In genomic region chr6:26019261-26019845, GRCh38 we compare ENCODE assay signal across 10 cellular contexts. TPM values are rescaled to one million over a fixed set of nuclear protein-coding genes. Genes with fewer than 3 reads are reported as not detected.
DNase-seq lines count a peak whose midpoint lies in the region; ATAC-seq, FAIRE-seq and TF ChIP-seq lines count a peak whose summit lies in the region.
"Had no signal": no experiment of that assay in that cellular context is flagged by ENCODE, and none has a peak within 500 bp of the region (broad histone marks: within the 10 kb centered on the region; RNA-seq: fewer than 3 reads in every experiment).

No MANE protein-coding gene starts in this region.

- H2AK9ac ChIP-seq in IMR-90 (replicated peaks; ENCODE audit: low read depth, low read length, poor library complexity), result no peak overlapping the region

- H3K4me3 Mint-ChIP-seq in CD4-positive, alpha-beta memory T cell, result peak overlapping the region in 5 of 8 donors; percentile 20 to 63 (median 41)
- H3K4me3 Mint-ChIP-seq in central memory CD8-positive, alpha-beta T cell, result no peak overlapping the region
- H3K4me3 Mint-ChIP-seq in naive B cell, result peak overlapping the region in 7 of 8 donors; percentile 37 to 99 (median 86)
- no peak overlapping the region for H3K4me3 Mint-ChIP-seq in endodermal cell

- peaks cover 14 to 51% (median 31%) of the 10 kb centered on the region in 4 donors for H3K4me1 Mint-ChIP-seq in CD4-positive, alpha-beta memory T cell
- peaks cover 16% of the 10 kb centered on the region for H3K4me1 Mint-ChIP-seq in central memory CD8-positive, alpha-beta T cell
- H3K4me1 Mint-ChIP-seq in naive B cell (peaks cover 16 to 23% (median 18%) of the 10 kb centered on the region in 3 donors), endodermal cell (peaks cover 27% of the 10 kb centered on the region)

- FAIRE-seq in H54 (lab: Jason Lieb, UNC), result no peak

- peak overlapping the region in 1 of 2 experiments; percentile 38; a peak in 1 of 4 replicates for H4K8ac ChIP-seq in IMR-90 (ENCODE audit: low read depth in 2 of 2, low read length in 2 of 2)

- H3K9me3 ChIP-seq in CD4-positive, alpha-beta memory T cell (ENCODE audit: control insufficient read depth in 1 of 2, low read length in 2 of 2), result no peaks in the 10 kb centered on the region
- H3K9me3 ChIP-seq in IMR-90 (ENCODE audit: control insufficient read depth, insufficient read depth, low read length) (no peaks in the 10 kb centered on the region), endodermal cell (ENCODE audit: control insufficient read depth, low read length) (peaks cover 12% of the 10 kb centered on the region), HAP-1 (peaks cover 5% of the 10 kb centered on the region; the same call in 1 of the 2 replicates)
- H3K9me3 ChIP-seq: uterus had no signal

- H4K91ac ChIP-seq in IMR-90 (ENCODE audit: insufficient read depth, low read depth, low read length), result peak overlapping the region; percentile 12; the same call in 1 of the 2 replicates

- BruUV-seq in IMR-90 (replicated peaks; lab: Mats Ljungman, UMichigan), result no TSS peak

- no peak overlapping the region for H2BK15ac ChIP-seq in IMR-90 (ENCODE audit: low read depth, low read length)

- H3K27ac Mint-ChIP-seq in CD4-positive, alpha-beta memory T cell, result peak overlapping the region in 6 of 7 donors; percentile 30 to 100 (median 88)
- peak overlapping the region; percentile 98 for H3K27ac Mint-ChIP-seq in central memory CD8-positive, alpha-beta T cell (ENCODE audit: low read depth)
- peak overlapping the region in 4 of 6 donors; percentile 59 to 99 (median 69) for H3K27ac Mint-ChIP-seq in naive B cell
- H3K27ac Mint-ChIP-seq in endodermal cell, result no peak overlapping the region

- WGBS in IMR-90 (ENCODE audit: extremely low coverage in 2 of 2, insufficient read length in 1 of 2), 2 experiments, result 70% methylated on average over 3 of the region's 9 CpGs; no CpG with 5 or more reads in 1 of the 2 experiments
- 92 to 94% methylated on average over 7 to 9 of the region's 9 CpGs for WGBS in endodermal cell (ENCODE audit: insufficient coverage in 1 of 2, insufficient read length in 1 of 2), 2 experiments

- peaks cover 0 to 14% of the 10 kb centered on the region in 2 donors for H3K36me3 Mint-ChIP-seq in CD4-positive, alpha-beta memory T cell
- H3K36me3 Mint-ChIP-seq in central memory CD8-positive, alpha-beta T cell (ENCODE audit: insufficient read depth), result peaks cover 34% of the 10 kb centered on the region
- H3K36me3 Mint-ChIP-seq in naive B cell, result no peaks in the 10 kb centered on the region
- peaks cover 2% of the 10 kb centered on the region for H3K36me3 Mint-ChIP-seq in endodermal cell (ENCODE audit: low read depth)

- peak overlapping the region; percentile 10; the same call in 1 of the 2 replicates for H2BK20ac ChIP-seq in IMR-90 (ENCODE audit: low read depth, low read length)

- peaks cover 0 to 13% (median 0%) of the 10 kb centered on the region in 8 donors for H3K9me3 Mint-ChIP-seq in CD4-positive, alpha-beta memory T cell
- no peaks in the 10 kb centered on the region for H3K9me3 Mint-ChIP-seq in central memory CD8-positive, alpha-beta T cell
- H3K9me3 Mint-ChIP-seq in naive B cell (peaks cover 2 to 29% (median 6%) of the 10 kb centered on the region in 7 donors), endodermal cell (peaks cover 15% of the 10 kb centered on the region)

- TF ChIP-seq CTCF in IMR-90 (conservative IDR thresholded peaks at IDR 0.05; ENCODE audit: low read depth, low read length) (no peak), endodermal cell (conservative IDR thresholded peaks at IDR 0.05) (no peak)

- POLR2A ChIA-PET in CD4-positive, alpha-beta memory T cell (lab: Charles Lee; ENCODE audit: partially characterized antibody), result interaction anchor here (0.8 to 20.6 kb wide), 32 partner anchors 9 to 1853 kb away, joined by 3 to 1198 read pairs (median 28); partner anchors contain the start of gene TRIM38
- POLR2A ChIA-PET in IMR-90 (lab: Charles Lee; ENCODE audit: unreplicated experiment), result interaction anchor here (0.8 kb wide), 1 partner anchor 12 kb away, joined by 6 read pairs; a partner anchor contains a TSS

- in situ Hi-C loops in IMR-90 (cut with MboI; ENCODE audit: low sequenced_read_pairs) (no loop called here), HAP-1 (cut with MboI; ENCODE audit: low sequenced_read_pairs) (no loop called here)

- 0 out of 2 replicates have a peak, but pooled peaks cover 3% of the 10 kb centered on the region for H3K9me1 ChIP-seq in IMR-90 (ENCODE audit: insufficient read depth, low read length)

- no peak overlapping the region for H3K4me2 ChIP-seq in IMR-90 (ENCODE audit: low read depth, low read length)

- H3K27ac ChIP-seq in CD4-positive, alpha-beta memory T cell (ENCODE audit: low read depth, low read length), result no peak overlapping the region
- H3K27ac ChIP-seq in IMR-90 (ENCODE audit: insufficient read depth, low read length) (no peak overlapping the region), endodermal cell (ENCODE audit: low read depth, low read length) (no peak overlapping the region)

- H3K4me1 ChIP-seq in CD4-positive, alpha-beta memory T cell (ENCODE audit: insufficient read depth, low read length), result peaks cover 27% of the 10 kb centered on the region
- H3K4me1 ChIP-seq in IMR-90 (ENCODE audit: control insufficient read depth, insufficient read depth, low read length) (peaks cover 12% of the 10 kb centered on the region), endodermal cell (ENCODE audit: control insufficient read depth, insufficient read depth, low read length) (no peaks in the 10 kb centered on the region), HAP-1 (peaks cover 9% of the 10 kb centered on the region)
- H3K4me1 ChIP-seq: uterus had no signal

- H4K20me1 ChIP-seq in IMR-90 (ENCODE audit: insufficient read depth, low read length), result no peaks in the 10 kb centered on the region

- intact Hi-C loops in CD4-positive, alpha-beta memory T cell (cut with micrococcal nuclease), result no loop called here
- intact Hi-C loops in IMR-90 (cut with micrococcal nuclease), result no loop called here

- dilution Hi-C loops in IMR-90 (cut with HindIII; ENCODE audit: low sequenced_read_pairs, unreplicated experiment), result no loop called here

- no peak overlapping the region for H2AK5ac ChIP-seq in IMR-90 (ENCODE audit: low read depth, low read length)

- no peak overlapping the region for H3K14ac ChIP-seq in IMR-90 (replicated peaks; ENCODE audit: low read depth, low read length)

- peaks cover 0 to 1% of the 10 kb centered on the region in 2 donors for H3K27me3 Mint-ChIP-seq in CD4-positive, alpha-beta memory T cell
- no peaks in the 10 kb centered on the region for H3K27me3 Mint-ChIP-seq in central memory CD8-positive, alpha-beta T cell
- no peaks in the 10 kb centered on the region for H3K27me3 Mint-ChIP-seq in naive B cell
- no peaks in the 10 kb centered on the region for H3K27me3 Mint-ChIP-seq in endodermal cell (ENCODE audit: insufficient read depth)

- H3K36me3 ChIP-seq in CD4-positive, alpha-beta memory T cell (ENCODE audit: insufficient read depth, low read length), result no peaks in the 10 kb centered on the region
- H3K36me3 ChIP-seq in IMR-90 (ENCODE audit: control insufficient read depth, insufficient read depth, low read length) (no peaks in the 10 kb centered on the region), endodermal cell (ENCODE audit: control insufficient read depth, insufficient read depth, low read length) (no peaks in the 10 kb centered on the region), HAP-1 (replicated peaks) (no peaks in the 10 kb centered on the region)
- H3K36me3 ChIP-seq: uterus had no signal

- CTCF ChIA-PET in CD4-positive, alpha-beta memory T cell (lab: Charles Lee; ENCODE audit: partially characterized antibody), result interaction anchor here (0.9 to 11.6 kb wide), 9 partner anchors 8 to 1478 kb away, joined by 3 to 144 read pairs (median 10); a partner anchor contains a TSS
- CTCF ChIA-PET in IMR-90 (lab: Yijun Ruan, JAX), result no interaction called here

- TF ChIP-seq POLR2A in IMR-90 (IDR thresholded peaks at IDR 0.05; ENCODE audit: low read depth, low read length) (no peak), H54 (IDR thresholded peaks at IDR 0.05; ENCODE audit: low read depth, low read length) (no peak)

- H3K79me1 ChIP-seq in IMR-90 (ENCODE audit: low read depth in 1 of 2, low read length in 2 of 2), result peaks cover 4 to 10% of the 10 kb centered on the region in 2 experiments; a peak in 2 of 4 replicates

- no peaks in the 10 kb centered on the region for H3K27me3 ChIP-seq in CD4-positive, alpha-beta memory T cell (ENCODE audit: insufficient read depth, low read length)
- H3K27me3 ChIP-seq in IMR-90 (ENCODE audit: control insufficient read depth, insufficient read depth, low read length), result no peaks in the 10 kb centered on the region
- no peaks in the 10 kb centered on the region for H3K27me3 ChIP-seq in endodermal cell (ENCODE audit: control insufficient read depth, insufficient read depth, low read length, poor library complexity, severe bottlenecking)
- no peaks in the 10 kb centered on the region for H3K27me3 ChIP-seq in HAP-1 (ENCODE audit: low read depth)
- H3K27me3 ChIP-seq: uterus had no signal

- H2BK5ac ChIP-seq in IMR-90 (ENCODE audit: low read depth, low read length, poor library complexity, severe bottlenecking), result peak overlapping the region; percentile 7

- ATAC-seq in IMR-90 (ENCODE audit: low read depth), result no peak
- no peak for ATAC-seq in central memory CD8-positive, alpha-beta T cell (replicated peaks; ENCODE audit: extremely low read depth, poor library complexity, severe bottlenecking)
- no peak for ATAC-seq in naive B cell (ENCODE audit: low read depth in 2 of 2)

- no peak for DNase-seq in CD4-positive, alpha-beta memory T cell
- DNase-seq in IMR-90 (no peak), naive B cell (no peak), H54 (ENCODE audit: insufficient read length, low spot score) (no peak), endodermal cell (no peak), NCI-H2227 (lab: John Stamatoyannopoulos, UW; ENCODE audit: unreplicated experiment) (no peak), HAP-1 (ENCODE audit: low spot score in 2 of 2) (no peak)
- no peak for DNase-seq in central memory CD8-positive, alpha-beta T cell (ENCODE audit: low spot score in 2 of 2)
- DNase-seq: T-helper 9 cell, uterus had no signal

- H3K56ac ChIP-seq in IMR-90 (ENCODE audit: extremely low read depth, insufficient read depth, low read length), result no peak overlapping the region

- no peak overlapping the region for H2BK120ac ChIP-seq in IMR-90 (ENCODE audit: low read depth, low read length)

- no peak overlapping the region for H3K4ac ChIP-seq in IMR-90 (ENCODE audit: low read depth, low read length)

- H3K9ac ChIP-seq in IMR-90 (ENCODE audit: low read depth, low read length) (no peak overlapping the region), endodermal cell (ENCODE audit: extremely low read depth, low read length, poor library complexity, severe bottlenecking) (no peak overlapping the region)

- no peak overlapping the region for H3K18ac ChIP-seq in IMR-90 (ENCODE audit: low read depth, low read length)

- no peak overlapping the region for H4K5ac ChIP-seq in IMR-90 (ENCODE audit: low read depth, low read length)

- no peak overlapping the region for H3K4me3 ChIP-seq in CD4-positive, alpha-beta memory T cell (ENCODE audit: low read length in 2 of 2)
- no peak overlapping the region for H3K4me3 ChIP-seq in IMR-90 (ENCODE audit: insufficient read depth, low read depth, low read length)
- no peak overlapping the region for H3K4me3 ChIP-seq in endodermal cell (ENCODE audit: low read length)
- no peak overlapping the region for H3K4me3 ChIP-seq in HAP-1

- no peak for TF ChIP-seq RAD21 in IMR-90 (IDR thresholded peaks at IDR 0.05; ENCODE audit: low read length)

- no peak overlapping the region for H2AFZ ChIP-seq in IMR-90 (replicated peaks; ENCODE audit: low read length, poor library complexity)

- no peak overlapping the region for H3K23ac ChIP-seq in IMR-90 (ENCODE audit: low read depth, low read length)

RNA-seq across cellular contexts. Expression of gene TRIM38, which starts 56.8 kb away (rescaled TPM):
- total RNA-seq in CD4-positive, alpha-beta memory T cell, result 10 to 100 TPM; 37.7 TPM
- 10 to 100 TPM in 1 of 2 donors, 1 to 10 TPM in 1; 4.5 to 10.0 TPM for polyA plus RNA-seq in CD4-positive, alpha-beta memory T cell
- total RNA-seq in IMR-90 (2012; rRNA removed) (6.3 and 6.7 TPM in 2 replicates), endodermal cell (1 to 10 TPM; 4.2 to 4.4 TPM)
- polyA plus RNA-seq in IMR-90 (2012; rRNA removed) (3.3 and 4.1 TPM in 2 replicates), naive B cell (ENCODE audit: low read depth in 6 of 6) (10 to 100 TPM in 5 of 6 donors, 1 to 10 TPM in 1; 8.4 to 25.9 (median 19.5) TPM)
- 0.90 and 1.1 TPM in 2 replicates for polyA plus RNA-seq in IMR-90 (2012; cell fraction: cytosol; rRNA removed)
- 2.4 and 14.2 TPM in 2 replicates for polyA plus RNA-seq in IMR-90 (2012; cell fraction: nucleus; rRNA removed; ENCODE audit: low replicate concordance)
- 0.32 TPM for polyA plus RNA-seq in endodermal cell (2013, experiment 1 of 2)
- 0.29 TPM for polyA plus RNA-seq in endodermal cell (2013, experiment 2 of 2)

Comparison
In these comparisons a context has a peak if more than half of its experiments do, and no peak if none do; other contexts are left out.
1. H3K4me3 Mint-ChIP-seq: peak in CD4-positive, alpha-beta memory T cell (5 of 8) and naive B cell (7 of 8); none in central memory CD8-positive, alpha-beta T cell (single experiment) and endodermal cell (single experiment).